ENCODE assay signal across 20 cellular contexts in the genomic region with DNA sequence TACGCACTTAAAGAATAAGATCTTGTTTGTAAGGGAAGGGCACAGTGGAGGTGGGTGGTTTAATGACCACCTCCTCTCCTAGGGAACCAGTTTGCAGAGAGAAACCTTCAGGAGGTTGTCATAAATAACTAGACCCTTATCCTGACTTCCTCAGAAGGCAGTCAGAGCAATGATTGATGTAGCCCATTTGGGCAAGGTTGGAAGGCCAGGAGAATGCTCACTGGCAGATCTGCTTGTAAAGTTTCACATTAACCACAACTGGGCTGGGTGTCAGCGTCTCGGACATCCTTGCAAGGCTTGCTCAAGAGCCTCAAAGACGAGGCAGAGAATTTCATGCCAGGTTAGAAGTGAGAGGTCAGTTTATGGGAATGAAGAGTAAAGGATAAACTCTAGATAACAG.
DNase-seq lines count a peak whose midpoint lies in the region; ATAC-seq and TF ChIP-seq lines count a peak whose summit lies in the region.
"Had no signal": no experiment of that assay in that cellular context is flagged by ENCODE, and none has a peak within 500 bp of the region (broad histone marks: within the 10 kb centered on the region; RNA-seq: fewer than 3 reads in every experiment).

No MANE protein-coding gene starts in this region.

- no peaks in the 10 kb centered on the region for H3K36me3 ChIP-seq in MM.1S (replicated peaks; ENCODE audit: insufficient read depth, low read length)
- H3K36me3 ChIP-seq in endodermal cell (ENCODE audit: control insufficient read depth, insufficient read depth, low read length), result no peaks in the 10 kb centered on the region
- no peaks in the 10 kb centered on the region for H3K36me3 ChIP-seq in mucosa of descending colon (ENCODE audit: low read depth)
- no peaks in the 10 kb centered on the region for H3K36me3 ChIP-seq in Karpas-422 (ENCODE audit: insufficient read depth, low read length)
- H3K36me3 ChIP-seq: Peyer's patch, SJCRH30 had no signal

- H2AFZ ChIP-seq in MM.1S (ENCODE audit: low read length) (no peak overlapping the region), Karpas-422 (ENCODE audit: low read length) (no peak overlapping the region)

- peaks cover 32% of the 10 kb centered on the region for H3K4me1 Mint-ChIP-seq in endodermal cell
- H3K4me1 Mint-ChIP-seq in stimulated activated memory B cell treated with anti-CD40 and anti-IgM and Interleukin-4, amounts not matched to agents 10 μg/mL and 1 μg/mL and 100 μg/mL, for 72 hours, result no peaks in the 10 kb centered on the region
- H3K4me1 Mint-ChIP-seq: CD8-positive, alpha-beta memory T cell had no signal

- H4K20me1 ChIP-seq in MM.1S (ENCODE audit: insufficient read depth, low read length), result no peaks in the 10 kb centered on the region; the same call in 1 of the 2 replicates
- H4K20me1 ChIP-seq in Karpas-422 (ENCODE audit: insufficient read depth, low read depth, low read length), result no peaks in the 10 kb centered on the region

- H3K4me1 ChIP-seq in MM.1S (ENCODE audit: low read length) (no peaks in the 10 kb centered on the region), endodermal cell (ENCODE audit: control insufficient read depth, insufficient read depth, low read length) (peaks cover 27% of the 10 kb centered on the region), mucosa of descending colon (ENCODE audit: low read depth) (peaks cover 14% of the 10 kb centered on the region), Karpas-422 (ENCODE audit: low read length) (no peaks in the 10 kb centered on the region)
- H3K4me1 ChIP-seq: SJCRH30 had no signal

- H3K79me2 ChIP-seq in MM.1S (ENCODE audit: low read length) (no peaks in the 10 kb centered on the region), Karpas-422 (ENCODE audit: low read length) (no peaks in the 10 kb centered on the region)

- no peaks in the 10 kb centered on the region for H3K9me3 ChIP-seq in MM.1S (replicated peaks; ENCODE audit: insufficient read depth, low read length)
- no peaks in the 10 kb centered on the region for H3K9me3 ChIP-seq in endodermal cell (ENCODE audit: control insufficient read depth, low read length)
- no peaks in the 10 kb centered on the region for H3K9me3 ChIP-seq in mucosa of descending colon
- H3K9me3 ChIP-seq in Karpas-422 (ENCODE audit: low read length), result no peaks in the 10 kb centered on the region
- H3K9me3 ChIP-seq: Peyer's patch, SJCRH30 had no signal

- no peaks in the 10 kb centered on the region for H3K9me3 Mint-ChIP-seq in endodermal cell
- H3K9me3 Mint-ChIP-seq in stimulated activated memory B cell treated with anti-CD40 and anti-IgM and Interleukin-4, amounts not matched to agents 10 μg/mL and 1 μg/mL and 100 μg/mL, for 72 hours, result no peaks in the 10 kb centered on the region
- H3K9me3 Mint-ChIP-seq: CD8-positive, alpha-beta memory T cell had no signal

- peaks cover 12% of the 10 kb centered on the region for H3K27me3 Mint-ChIP-seq in endodermal cell (ENCODE audit: insufficient read depth)
- H3K27me3 Mint-ChIP-seq in stimulated activated memory B cell treated with anti-CD40 and anti-IgM and Interleukin-4, amounts not matched to agents 10 μg/mL and 1 μg/mL and 100 μg/mL, for 72 hours, result peaks cover 13% of the 10 kb centered on the region

- no peaks in the 10 kb centered on the region for H3K36me3 Mint-ChIP-seq in endodermal cell (ENCODE audit: low read depth)
- no peaks in the 10 kb centered on the region for H3K36me3 Mint-ChIP-seq in stimulated activated memory B cell treated with anti-CD40 and anti-IgM and Interleukin-4, amounts not matched to agents 10 μg/mL and 1 μg/mL and 100 μg/mL, for 72 hours
- H3K36me3 Mint-ChIP-seq: CD8-positive, alpha-beta memory T cell had no signal

- H3K9me2 ChIP-seq in MM.1S (replicated peaks; ENCODE audit: insufficient read depth, low read length) (no peaks in the 10 kb centered on the region), Karpas-422 (replicated peaks; ENCODE audit: insufficient read depth, low read length) (no peaks in the 10 kb centered on the region)

- H3K4me3 ChIP-seq in MM.1S (ENCODE audit: low read length) (no peak overlapping the region), endodermal cell (ENCODE audit: low read length) (peak overlapping the region; percentile 16), mucosa of descending colon (no peak overlapping the region), Karpas-422 (ENCODE audit: low read length) (no peak overlapping the region)
- H3K4me3 ChIP-seq: Peyer's patch, SJCRH30 had no signal

- H3K27ac Mint-ChIP-seq in endodermal cell, result no peak overlapping the region
- H3K27ac Mint-ChIP-seq in stimulated activated memory B cell treated with anti-CD40 and anti-IgM and Interleukin-4, amounts not matched to agents 10 μg/mL and 1 μg/mL and 100 μg/mL, for 72 hours, result no peak overlapping the region
- H3K27ac Mint-ChIP-seq: CD8-positive, alpha-beta memory T cell had no signal

- H3F3A ChIP-seq in MM.1S (ENCODE audit: insufficient read depth, low read length), result no peaks in the 10 kb centered on the region

- no peaks in the 10 kb centered on the region for H3K27me3 ChIP-seq in MM.1S (replicated peaks; ENCODE audit: insufficient read depth, low read length)
- H3K27me3 ChIP-seq in endodermal cell (ENCODE audit: control insufficient read depth, insufficient read depth, low read length, poor library complexity, severe bottlenecking), result no peaks in the 10 kb centered on the region
- no peaks in the 10 kb centered on the region for H3K27me3 ChIP-seq in Karpas-422 (ENCODE audit: low read length)
- H3K27me3 ChIP-seq: Peyer's patch, SJCRH30 had no signal

- H3K27ac ChIP-seq in MM.1S (ENCODE audit: low read length), result no peak overlapping the region
- no peak overlapping the region for H3K27ac ChIP-seq in endodermal cell (ENCODE audit: low read depth, low read length)
- no peak overlapping the region for H3K27ac ChIP-seq in Karpas-422 (ENCODE audit: low read length)
- H3K27ac ChIP-seq: 22Rv1, C4-2B, HL-60, Peyer's patch, SJCRH30 had no signal

- H3K4me2 ChIP-seq in MM.1S (ENCODE audit: low read depth, low read length) (no peak overlapping the region), Karpas-422 (ENCODE audit: low read depth, low read length, poor library complexity, severe bottlenecking) (no peak overlapping the region)

- no peak overlapping the region for H3K9ac ChIP-seq in MM.1S (ENCODE audit: low read length)
- H3K9ac ChIP-seq in endodermal cell (ENCODE audit: extremely low read depth, low read length, poor library complexity, severe bottlenecking), result no peak overlapping the region
- no peak overlapping the region for H3K9ac ChIP-seq in Karpas-422 (ENCODE audit: low read length)

- 60 to 97% methylated on average over 1 to 4 of the region's 4 CpGs for WGBS in endodermal cell (ENCODE audit: insufficient coverage in 1 of 2, insufficient read length in 1 of 2), 2 experiments

- ATAC-seq in mucosa of descending colon (peak; percentile 37), GM18511 (IDR thresholded peaks at IDR 0.05; ENCODE audit: unreplicated experiment) (no peak)
- ATAC-seq in stimulated activated memory B cell treated with anti-CD40 and anti-IgM and Interleukin-4, amounts not matched to agents 10 μg/mL and 1 μg/mL and 100 μg/mL, for 72 hours, result no peak

- intact Hi-C loops in mucosa of descending colon (cut with DNase I, micrococcal nuclease), result no loop called here

- no peak overlapping the region for H3K4me3 Mint-ChIP-seq in endodermal cell
- H3K4me3 Mint-ChIP-seq in stimulated activated memory B cell treated with anti-CD40 and anti-IgM and Interleukin-4, amounts not matched to agents 10 μg/mL and 1 μg/mL and 100 μg/mL, for 72 hours, result no peak overlapping the region
- H3K4me3 Mint-ChIP-seq: CD8-positive, alpha-beta memory T cell had no signal

- TF ChIP-seq CTCF in MM.1S (IDR thresholded peaks at IDR 0.05; ENCODE audit: low read length) (no peak), endodermal cell (conservative IDR thresholded peaks at IDR 0.05) (no peak), mucosa of descending colon (IDR thresholded peaks at IDR 0.05) (no peak)

- DNase-seq in A172 (ENCODE audit: low spot score) (peak; percentile 64), MM.1S (peak; percentile 35), endodermal cell (peak; percentile 17), mucosa of descending colon (peak in 1 of 3 donors; percentile 29), Karpas-422 (no peak), mucosa of gallbladder (ENCODE audit: low spot score) (no peak)
- DNase-seq: AML-193; CD8-positive, alpha-beta memory T cell; KBM-7; NCI-H1105; NCI-H2029 treated with DMSO at 0.1 percent for 48 hours; NCI-H2171; NCI-H524 treated with DMSO at 0.1 percent for 48 hours; Peyer's patch; SJCRH30 had no signal

Comparison
In these comparisons a context has a peak if more than half of its experiments do, and no peak if none do; other contexts are left out.
1. DNase-seq: peak in A172 (single experiment), MM.1S (single experiment) and endodermal cell (single experiment); none in Karpas-422 (single experiment) and mucosa of gallbladder (single experiment).